In genomic region chr10:6579904-6580278, GRCh38 we compare ENCODE assay signal across 8 cellular contexts. TPM values are rescaled to one million over a fixed set of nuclear protein-coding genes. Genes with fewer than 3 reads are reported as not detected.
DNase-seq lines count a peak whose midpoint lies in the region; ATAC-seq and TF ChIP-seq lines count a peak whose summit lies in the region.

PRKCQ (minus strand) TSS chr10:6580276; CDS start chr10:6515135, 65,141 bp downstream.

- H3K4ac ChIP-seq in H9 (ENCODE audit: low read depth, low read length), result no peak within 1 kb of the TSS

- H3K23me2 ChIP-seq in H9 (ENCODE audit: insufficient read length, low read depth, low read length, poor library complexity, severe bottlenecking), result peaks cover 18% of the 10 kb centered on the region

- no peak within 1 kb of the TSS for H4K8ac ChIP-seq in H9 (replicated peaks; ENCODE audit: insufficient read length, low read depth, low read length)

- BruUV-seq in PC-9 (replicated peaks; lab: Mats Ljungman, UMichigan), result no TSS peak

- no peak within 1 kb of the TSS for H2BK20ac ChIP-seq in H9 (ENCODE audit: low read depth, low read length, poor library complexity, severe bottlenecking)

- peak within 1 kb of the TSS; percentile 75 for H2AFZ ChIP-seq in H9 (ENCODE audit: low read length)
- peak within 1 kb of the TSS; percentile 97 for H2AFZ ChIP-seq in PC-9

- H3K4me3 ChIP-seq in GM06990 (replicated peaks; ENCODE audit: low read depth, low read length) (peak within 1 kb of the TSS; percentile 51), PC-9 (peak within 1 kb of the TSS; percentile 63), endodermal cell (ENCODE audit: low read length) (peak within 1 kb of the TSS; percentile 91)

- peak within 1 kb of the TSS; percentile 90 for H3K18ac ChIP-seq in H9 (ENCODE audit: insufficient read length, low read depth, low read length)

- no peak for ATAC-seq in GM21367 (IDR thresholded peaks at IDR 0.05; ENCODE audit: unreplicated experiment)

- no peak within 1 kb of the TSS for H2BK120ac ChIP-seq in H9 (ENCODE audit: low read depth, low read length, poor library complexity, severe bottlenecking)

- H2AK5ac ChIP-seq in H9 (ENCODE audit: insufficient read length, low read length), result no peak within 1 kb of the TSS

- intact Hi-C loops in PC-9 (cut with micrococcal nuclease; ENCODE audit: unreplicated experiment), result loop anchor here (2.0 to 5.0 kb wide), 3 partner anchors 77 to 133 kb away; no protein-coding TSS in a partner anchor

- H3K4me1 Mint-ChIP-seq in H9, result peaks cover 39 to 43% of the 10 kb centered on the region in 2 experiments
- H3K4me1 Mint-ChIP-seq in endodermal cell, result peaks cover 35% of the 10 kb centered on the region
- peaks cover 18% of the 10 kb centered on the region for H3K4me1 Mint-ChIP-seq in nephron

- CTCF ChIA-PET in PC-9 (lab: Charles Lee), result no interaction called here

- peaks cover 12% of the 10 kb centered on the region; the same call in 1 of the 2 replicates for H3K79me2 ChIP-seq in H9 (ENCODE audit: insufficient read depth, low read length)
- no peaks in the 10 kb centered on the region for H3K79me2 ChIP-seq in PC-9 (ENCODE audit: low read depth)

- H3F3A ChIP-seq in PC-9 (ENCODE audit: insufficient read depth, low read depth), result no peaks in the 10 kb centered on the region

- no peak within 1 kb of the TSS for H2BK15ac ChIP-seq in H9 (ENCODE audit: low read depth, low read length)

- H3K36me3 Mint-ChIP-seq in H9 (ENCODE audit: insufficient read depth in 1 of 3, low read depth in 3 of 3) (peaks cover 8 to 26% (median 24%) of the 10 kb centered on the region in 3 experiments; a peak in 5 of 7 replicates), endodermal cell (ENCODE audit: low read depth) (peaks cover 30% of the 10 kb centered on the region), nephron (ENCODE audit: low read depth) (peaks cover 8% of the 10 kb centered on the region)

- no peak within 1 kb of the TSS for H2BK5ac ChIP-seq in H9 (ENCODE audit: insufficient read length, low read length)

- H3K27ac Mint-ChIP-seq in H9 (peak within 1 kb of the TSS; percentile 68 to 97 (median 93); a peak in 6 of 7 replicates), endodermal cell (peak within 1 kb of the TSS; percentile 92), nephron (peak within 1 kb of the TSS; percentile 62 to 95 (median 89))

- H4K20me1 ChIP-seq in H9 (ENCODE audit: control insufficient read depth, insufficient read depth, insufficient read length) (no peaks in the 10 kb centered on the region), PC-9 (ENCODE audit: insufficient read depth) (no peaks in the 10 kb centered on the region)

- no peaks in the 10 kb centered on the region for H3K9me2 ChIP-seq in PC-9 (ENCODE audit: insufficient read depth)

- POLR2A ChIA-PET in PC-9 (lab: Charles Lee; ENCODE audit: unreplicated experiment), result no interaction called here

- H3K79me1 ChIP-seq in H9 (ENCODE audit: insufficient read depth, low read depth, low read length, poor library complexity, severe bottlenecking), result no peaks in the 10 kb centered on the region

- H3K27me3 ChIP-seq in GM06990 (replicated peaks; ENCODE audit: control insufficient read depth, insufficient read depth, low read length), result peaks cover 2% of the 10 kb centered on the region
- no peaks in the 10 kb centered on the region for H3K27me3 ChIP-seq in H9 (ENCODE audit: insufficient read depth, low read length)
- no peaks in the 10 kb centered on the region for H3K27me3 ChIP-seq in PC-9 (ENCODE audit: insufficient read depth, low read depth)
- H3K27me3 ChIP-seq in endodermal cell (ENCODE audit: control insufficient read depth, insufficient read depth, low read length, poor library complexity, severe bottlenecking), result no peaks in the 10 kb centered on the region

- H3K27me3 Mint-ChIP-seq in H9 (ENCODE audit: low read depth) (peaks cover 17% of the 10 kb centered on the region), endodermal cell (ENCODE audit: insufficient read depth) (peaks cover 11% of the 10 kb centered on the region), nephron (ENCODE audit: low read depth) (peaks cover 51% of the 10 kb centered on the region)

- no CpG with 5 or more reads among the region's 41 CpGs for WGBS in H9 (ENCODE audit: extremely low coverage, insufficient read length, low lambda C conversion rate)
- WGBS in endodermal cell (ENCODE audit: insufficient coverage in 1 of 2, insufficient read length in 1 of 2), 2 experiments, result 0% methylated on average over 41 of the region's 41 CpGs; no CpG with 5 or more reads in 1 of the 2 experiments

- no peak within 1 kb of the TSS for H3K56ac ChIP-seq in H9 (ENCODE audit: insufficient read length, low read depth, low read length)

- H3K14ac ChIP-seq in H9 (ENCODE audit: insufficient read depth, low read length), result peak within 1 kb of the TSS; percentile 95

- no peak within 1 kb of the TSS for H4K5ac ChIP-seq in H9 (ENCODE audit: insufficient read length, low read depth, low read length)

- H3K9me3 ChIP-seq in H9 (ENCODE audit: control insufficient read depth, low read depth, low read length), result no peaks in the 10 kb centered on the region
- H3K9me3 ChIP-seq in PC-9 (ENCODE audit: insufficient read depth, low read depth), result no peaks in the 10 kb centered on the region
- no peaks in the 10 kb centered on the region for H3K9me3 ChIP-seq in endodermal cell (ENCODE audit: control insufficient read depth, low read length)

- H3K9ac ChIP-seq in H9 (ENCODE audit: extremely low read depth, insufficient read length, low read length), result peak within 1 kb of the TSS; percentile 92
- peak within 1 kb of the TSS; percentile 69 for H3K9ac ChIP-seq in endodermal cell (ENCODE audit: extremely low read depth, low read length, poor library complexity, severe bottlenecking)

- no peak within 1 kb of the TSS for H3T11ph ChIP-seq in H9 (ENCODE audit: low read length)

- H3K4me1 ChIP-seq in H9 (ENCODE audit: insufficient read depth, low read length) (peaks cover 11% of the 10 kb centered on the region), PC-9 (replicated peaks; ENCODE audit: insufficient read depth) (no peaks in the 10 kb centered on the region), endodermal cell (ENCODE audit: control insufficient read depth, insufficient read depth, low read length) (peaks cover 5% of the 10 kb centered on the region)

- H3K9me3 Mint-ChIP-seq in H9, result no peaks in the 10 kb centered on the region
- no peaks in the 10 kb centered on the region for H3K9me3 Mint-ChIP-seq in endodermal cell
- H3K9me3 Mint-ChIP-seq in nephron, result no peaks in the 10 kb centered on the region

- H4K91ac ChIP-seq in H9 (ENCODE audit: insufficient read length, low read depth, low read length), result no peak within 1 kb of the TSS

- no peak within 1 kb of the TSS for H2BK12ac ChIP-seq in H9 (ENCODE audit: insufficient read length, low read depth, low read length)

- TF ChIP-seq CTCF in GM06990 (IDR thresholded peaks at IDR 0.05; ENCODE audit: insufficient read depth, low read length, poor library complexity, severe bottlenecking) (peak; percentile 12), H9 (conservative IDR thresholded peaks at IDR 0.05) (no peak), PC-9 (conservative IDR thresholded peaks at IDR 0.05) (no peak), endodermal cell (conservative IDR thresholded peaks at IDR 0.05) (no peak), nephron (IDR thresholded peaks at IDR 0.05; ENCODE audit: unreplicated experiment in 3 of 3) (no peak)

- H3K4me2 ChIP-seq in H9 (ENCODE audit: insufficient read depth, insufficient read length, low read length), result peak within 1 kb of the TSS; percentile 98
- peak within 1 kb of the TSS; percentile 83 for H3K4me2 ChIP-seq in PC-9

- no peak within 1 kb of the TSS for H3K23ac ChIP-seq in H9 (ENCODE audit: insufficient read length, low read depth, low read length)

- H3K36me3 ChIP-seq in GM06990 (ENCODE audit: control insufficient read depth, insufficient read depth, low read length) (no peaks in the 10 kb centered on the region), PC-9 (ENCODE audit: low read depth) (no peaks in the 10 kb centered on the region), endodermal cell (ENCODE audit: control insufficient read depth, insufficient read depth, low read length) (peaks cover 24% of the 10 kb centered on the region)

- H3K4me3 Mint-ChIP-seq in H9 (peak within 1 kb of the TSS; percentile 87 to 90), endodermal cell (peak within 1 kb of the TSS; percentile 83), nephron (peak within 1 kb of the TSS; percentile 88 to 93 (median 93))

- DNase-seq in GM06990 (ENCODE audit: extremely low read depth, insufficient read length) (no peak), H9 (peak; percentile 59), PC-9 (peak in 1 of 2 experiments; percentile 37), endodermal cell (no peak), NCI-H1436 treated with DMSO at 0.1 percent for 48 hours (lab: John Stamatoyannopoulos, UW) (no peak)
- DNase-seq in NK-92 treated with Interleukin-12 subunit alpha and Interleukin-12 subunit beta, amount 100 ng/mL, for 24 hours (lab: John Stamatoyannopoulos, UW), result no peak

- no peak within 1 kb of the TSS for H3K27ac ChIP-seq in H9 (ENCODE audit: insufficient read length, low read depth, low read length)
- peak within 1 kb of the TSS; percentile 50 for H3K27ac ChIP-seq in PC-9
- H3K27ac ChIP-seq in endodermal cell (ENCODE audit: low read depth, low read length), result no peak within 1 kb of the TSS

RNA-seq across cellular contexts. Expression of gene PRKCQ, which starts in this region (rescaled TPM):
- total RNA-seq in H9 (2021) (11.8 and 12.1 TPM in 2 replicates), PC-9 (2021) (4.0 and 5.3 TPM in 2 replicates), endodermal cell (10 to 100 TPM; 24.3 to 29.1 TPM)
- 6.1 TPM for polyA plus RNA-seq in endodermal cell (2013, experiment 1 of 2)
- 6.2 TPM for polyA plus RNA-seq in endodermal cell (2013, experiment 2 of 2)
